In the genomic region with DNA sequence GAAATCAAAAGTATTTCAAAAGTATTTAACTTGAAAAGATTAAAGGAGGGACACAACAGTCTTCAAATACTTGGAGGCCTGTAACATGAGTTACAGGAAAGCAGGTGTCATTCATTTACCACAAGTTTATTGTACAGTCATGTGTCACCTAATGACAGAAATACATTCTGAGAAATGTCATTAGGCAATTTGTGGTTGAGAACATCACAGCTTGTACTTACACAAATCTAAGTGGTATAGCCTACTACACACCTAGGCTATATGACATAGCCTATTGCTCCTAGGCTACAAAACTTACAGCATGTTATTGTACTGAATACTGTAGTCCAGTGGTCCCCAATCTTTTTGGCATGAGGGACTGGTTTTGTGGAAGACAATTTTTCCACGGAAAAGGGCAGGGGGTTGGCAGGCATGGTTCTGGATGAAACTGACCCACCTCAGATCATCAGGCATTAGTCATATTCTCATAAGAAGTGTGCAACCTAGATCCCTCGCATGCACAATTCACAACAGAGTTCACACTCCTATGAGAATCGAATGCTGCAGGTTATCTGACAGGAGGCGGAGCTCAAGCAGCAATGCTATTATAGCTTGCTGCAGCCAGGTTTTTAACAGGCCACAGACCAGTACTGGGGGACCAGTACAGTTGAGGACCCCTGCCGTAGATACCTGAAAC, we compare ENCODE assay signal across 8 cellular contexts. TPM values are rescaled to one million over a fixed set of nuclear protein-coding genes. Genes with fewer than 3 reads are reported as not detected.
A peak's percentile ranks its signal among the peaks of the same experiment; 100 is the strongest.
DNase-seq lines count a peak whose midpoint lies in the region; ATAC-seq and TF ChIP-seq lines count a peak whose summit lies in the region.

No MANE protein-coding gene starts in this region.

- H3K27ac ChIP-seq in caudate nucleus (ENCODE audit: low read depth, low read length) (peak overlapping the region; percentile 20), SJCRH30 (no peak overlapping the region)

- TF ChIP-seq CTCF in GM06990 (IDR thresholded peaks at IDR 0.05; ENCODE audit: insufficient read depth, low read length, poor library complexity, severe bottlenecking), result no peak

- H3K36me3 Mint-ChIP-seq in stimulated activated naive CD8-positive, alpha-beta T cell treated with anti-CD3 and anti-CD28 coated beads, Interleukin-15, Interleukin-2, amounts not matched to agents 100 ng/mL and 50 ng/mL, for 24 hours (ENCODE audit: low read depth), result peaks cover 8% of the 10 kb centered on the region

- peak overlapping the region; percentile 56 for H3K4me3 Mint-ChIP-seq in stimulated activated naive CD8-positive, alpha-beta T cell treated with anti-CD3 and anti-CD28 coated beads, Interleukin-15, Interleukin-2, amounts not matched to agents 100 ng/mL and 50 ng/mL, for 24 hours

- H3K4me3 ChIP-seq in GM06990 (replicated peaks; ENCODE audit: low read depth, low read length) (no peak overlapping the region), SJCRH30 (no peak overlapping the region)

- H3K27me3 ChIP-seq in GM06990 (replicated peaks; ENCODE audit: control insufficient read depth, insufficient read depth, low read length) (no peaks in the 10 kb centered on the region), SJCRH30 (no peaks in the 10 kb centered on the region)

- H3K27ac Mint-ChIP-seq in stimulated activated naive CD8-positive, alpha-beta T cell treated with anti-CD3 and anti-CD28 coated beads, Interleukin-15, Interleukin-2, amounts not matched to agents 100 ng/mL and 50 ng/mL, for 24 hours, result peak overlapping the region; percentile 86

- H3K4me1 Mint-ChIP-seq in stimulated activated naive CD8-positive, alpha-beta T cell treated with anti-CD3 and anti-CD28 coated beads, Interleukin-15, Interleukin-2, amounts not matched to agents 100 ng/mL and 50 ng/mL, for 24 hours (ENCODE audit: low read depth), result peaks cover 32% of the 10 kb centered on the region

- ATAC-seq in GM21423 (IDR thresholded peaks at IDR 0.05; ENCODE audit: unreplicated experiment) (peak; percentile 70), HG03571 (IDR thresholded peaks at IDR 0.05; ENCODE audit: unreplicated experiment) (peak; percentile 54)

- H3K36me3 ChIP-seq in GM06990 (ENCODE audit: control insufficient read depth, insufficient read depth, low read length), result no peaks in the 10 kb centered on the region; the same call in 1 of the 2 replicates
- H3K36me3 ChIP-seq in SJCRH30, result no peaks in the 10 kb centered on the region

- peaks cover 15% of the 10 kb centered on the region for H3K4me1 ChIP-seq in SJCRH30

- peak; percentile 76 for DNase-seq in GM06990 (ENCODE audit: extremely low read depth, insufficient read length)
- no peak for DNase-seq in caudate nucleus (lab: John Stamatoyannopoulos, UW)
- DNase-seq in SJCRH30, result no peak
- no peak for DNase-seq in NCI-H2171 treated with DMSO at 0.1 percent for 48 hours (lab: John Stamatoyannopoulos, UW)
- DNase-seq in COLO668 (lab: John Stamatoyannopoulos, UW; ENCODE audit: unreplicated experiment), result no peak

- no peaks in the 10 kb centered on the region for H3K9me3 Mint-ChIP-seq in stimulated activated naive CD8-positive, alpha-beta T cell treated with anti-CD3 and anti-CD28 coated beads, Interleukin-15, Interleukin-2, amounts not matched to agents 100 ng/mL and 50 ng/mL, for 24 hours

- no peaks in the 10 kb centered on the region for H3K27me3 Mint-ChIP-seq in stimulated activated naive CD8-positive, alpha-beta T cell treated with anti-CD3 and anti-CD28 coated beads, Interleukin-15, Interleukin-2, amounts not matched to agents 100 ng/mL and 50 ng/mL, for 24 hours

- H3K9me3 ChIP-seq in SJCRH30 (replicated peaks), result 0 out of 2 replicates have a peak, but pooled peaks cover 2% of the 10 kb centered on the region

RNA-seq across cellular contexts. Expression of a gene that starts 25.0 kb away (rescaled TPM):
- 35.7 and 38.0 TPM in 2 replicates for total RNA-seq in SJCRH30 (2014; rRNA removed; shearing (Covaris generic))

RNA-seq across cellular contexts. Expression of a gene that starts 28.0 kb away (rescaled TPM):
- 16.6 and 18.5 TPM in 2 replicates for total RNA-seq in SJCRH30 (2014; rRNA removed; shearing (Covaris generic))
